ENCODE assay signal across 1 cellular context in genomic region chr7:4216016-4216415, GRCh38.
TF ChIP-seq lines count a peak whose summit lies in the region.

No MANE protein-coding gene starts in this region.

TF ChIP-seq in GM23338, 12 proteins besides CTCF, POLR2A, EP300 and RAD21 (continued from another document):
- TF ChIP-seq, protein P1, sequence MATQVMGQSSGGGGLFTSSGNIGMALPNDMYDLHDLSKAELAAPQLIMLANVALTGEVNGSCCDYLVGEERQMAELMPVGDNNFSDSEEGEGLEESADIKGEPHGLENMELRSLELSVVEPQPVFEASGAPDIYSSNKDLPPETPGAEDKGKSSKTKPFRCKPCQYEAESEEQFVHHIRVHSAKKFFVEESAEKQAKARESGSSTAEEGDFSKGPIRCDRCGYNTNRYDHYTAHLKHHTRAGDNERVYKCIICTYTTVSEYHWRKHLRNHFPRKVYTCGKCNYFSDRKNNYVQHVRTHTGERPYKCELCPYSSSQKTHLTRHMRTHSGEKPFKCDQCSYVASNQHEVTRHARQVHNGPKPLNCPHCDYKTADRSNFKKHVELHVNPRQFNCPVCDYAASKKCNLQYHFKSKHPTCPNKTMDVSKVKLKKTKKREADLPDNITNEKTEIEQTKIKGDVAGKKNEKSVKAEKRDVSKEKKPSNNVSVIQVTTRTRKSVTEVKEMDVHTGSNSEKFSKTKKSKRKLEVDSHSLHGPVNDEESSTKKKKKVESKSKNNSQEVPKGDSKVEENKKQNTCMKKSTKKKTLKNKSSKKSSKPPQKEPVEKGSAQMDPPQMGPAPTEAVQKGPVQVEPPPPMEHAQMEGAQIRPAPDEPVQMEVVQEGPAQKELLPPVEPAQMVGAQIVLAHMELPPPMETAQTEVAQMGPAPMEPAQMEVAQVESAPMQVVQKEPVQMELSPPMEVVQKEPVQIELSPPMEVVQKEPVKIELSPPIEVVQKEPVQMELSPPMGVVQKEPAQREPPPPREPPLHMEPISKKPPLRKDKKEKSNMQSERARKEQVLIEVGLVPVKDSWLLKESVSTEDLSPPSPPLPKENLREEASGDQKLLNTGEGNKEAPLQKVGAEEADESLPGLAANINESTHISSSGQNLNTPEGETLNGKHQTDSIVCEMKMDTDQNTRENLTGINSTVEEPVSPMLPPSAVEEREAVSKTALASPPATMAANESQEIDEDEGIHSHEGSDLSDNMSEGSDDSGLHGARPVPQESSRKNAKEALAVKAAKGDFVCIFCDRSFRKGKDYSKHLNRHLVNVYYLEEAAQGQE (IDR thresholded peaks at IDR 0.05; ENCODE audit: unreplicated experiment), result no peak
- TF ChIP-seq ZNF114 (CRISPR knock-in tag; IDR thresholded peaks at IDR 0.05), result no peak
- no peak for TF ChIP-seq ZNF331 (CRISPR knock-in tag; IDR thresholded peaks at IDR 0.05; ENCODE audit: low read depth)
TF ChIP-seq in GM23338: peak in this region for 0.
